In the genomic region with DNA sequence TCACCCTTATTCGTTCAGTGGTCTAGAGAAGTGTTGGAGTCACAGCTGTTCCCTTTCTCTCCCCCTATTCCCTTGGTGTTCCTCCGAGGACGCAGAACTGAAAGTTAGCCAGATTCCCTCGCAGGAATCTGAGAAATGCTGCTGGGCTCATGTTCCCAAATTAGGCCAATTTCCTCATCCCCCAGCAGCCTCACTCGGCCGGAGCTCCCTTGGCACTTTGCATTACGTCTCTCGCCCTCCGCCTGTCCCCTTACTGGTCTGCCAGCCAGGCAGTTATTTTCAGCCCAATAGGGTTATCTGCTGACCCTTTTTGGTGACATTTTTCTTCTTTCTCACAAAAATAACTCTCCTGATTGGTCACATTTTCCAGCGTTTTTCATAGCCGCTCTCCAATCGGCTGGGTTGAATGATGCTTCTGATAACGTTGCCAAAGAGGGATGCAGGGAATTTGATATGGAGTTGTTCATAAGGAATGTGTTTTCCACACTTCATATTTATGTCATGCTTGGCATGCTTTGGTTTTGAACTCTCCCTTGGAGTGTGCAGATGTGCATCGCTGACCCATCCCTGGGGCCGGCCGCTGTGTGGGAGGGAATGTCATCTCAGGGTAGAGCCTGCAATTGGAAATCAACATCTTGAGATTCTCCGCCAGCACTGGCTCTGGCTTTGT, we compare ENCODE assay signal across 13 cellular contexts. TPM values are rescaled to one million over a fixed set of nuclear protein-coding genes. Genes with fewer than 3 reads are reported as not detected.
DNase-seq lines count a peak whose midpoint lies in the region; ATAC-seq and TF ChIP-seq lines count a peak whose summit lies in the region.
"Had no signal": no experiment of that assay in that cellular context is flagged by ENCODE, and none has a peak within 500 bp of the region (broad histone marks: within the 10 kb centered on the region; RNA-seq: fewer than 3 reads in every experiment).

No MANE protein-coding gene starts in this region.

- H3K4me1 Mint-ChIP-seq in activated CD8-positive, alpha-beta memory T cell treated with anti-CD3 and anti-CD28 coated beads, Interleukin-2, amount 10 ng/mL, durations not matched to agents 7 days and 5 days: peaks cover 11% of the 10 kb centered on the region
- H3K4me1 Mint-ChIP-seq in WTC11: no peaks in the 10 kb centered on the region

- peak; percentile 16 for DNase-seq in activated CD8-positive, alpha-beta memory T cell treated with anti-CD3 and anti-CD28 coated beads, Interleukin-2, amount 10 ng/mL, durations not matched to agents 7 days and 5 days
- no peak for DNase-seq in activated CD8-positive, alpha-beta memory T cell treated with anti-CD3 and anti-CD28 coated beads, Interleukin-2, amount 50 U/mL, for 4 hours
- DNase-seq in hepatic stellate cell (ENCODE audit: low spot score): peak; percentile 73
- peak; percentile 91 for DNase-seq in posterior vena cava (ENCODE audit: low spot score)
- peak; percentile 76 to 81 for DNase-seq in uterus
- DNase-seq in WTC11 (ENCODE audit: low spot score): no peak
- no peak for DNase-seq in HCEC 1CT
- DNase-seq: NCI-H1092, NCI-H774, retina, SJCRH30 had no signal

- no peaks in the 10 kb centered on the region for H3K27me3 ChIP-seq in uterus
- H3K27me3 ChIP-seq: SJCRH30 had no signal

- H3K9me3 ChIP-seq in uterus: no peaks in the 10 kb centered on the region
- H3K9me3 ChIP-seq: SJCRH30 had no signal

- peak overlapping the region; percentile 6 to 17 for H3K4me3 ChIP-seq in uterus
- H3K4me3 ChIP-seq: SJCRH30 had no signal

- H3K4me3 Mint-ChIP-seq in activated CD8-positive, alpha-beta memory T cell treated with anti-CD3 and anti-CD28 coated beads, Interleukin-2, amount 10 ng/mL, durations not matched to agents 7 days and 5 days: no peak overlapping the region
- H3K4me3 Mint-ChIP-seq in WTC11: no peak overlapping the region

- POLR2A ChIA-PET in WTC11 (lab: Charles Lee): no interaction called here

- H3K27ac ChIP-seq in uterus: peak overlapping the region; percentile 81 to 86
- H3K27ac ChIP-seq: 22Rv1, SJCRH30 had no signal

- no peaks in the 10 kb centered on the region for H3K27me3 Mint-ChIP-seq in activated CD8-positive, alpha-beta memory T cell treated with anti-CD3 and anti-CD28 coated beads, Interleukin-2, amount 10 ng/mL, durations not matched to agents 7 days and 5 days
- H3K27me3 Mint-ChIP-seq in WTC11 (ENCODE audit: low read depth): no peaks in the 10 kb centered on the region

- intact Hi-C loops in posterior vena cava (cut with DNase I): no loop called here
- intact Hi-C loops in uterus (cut with DNase I; ENCODE audit: low total_unique reads): no loop called here

- H3K36me3 Mint-ChIP-seq in activated CD8-positive, alpha-beta memory T cell treated with anti-CD3 and anti-CD28 coated beads, Interleukin-2, amount 10 ng/mL, durations not matched to agents 7 days and 5 days: no peaks in the 10 kb centered on the region
- H3K36me3 Mint-ChIP-seq in WTC11: peaks cover 5% of the 10 kb centered on the region

- no peaks in the 10 kb centered on the region for H3K36me3 ChIP-seq in uterus
- H3K36me3 ChIP-seq: SJCRH30 had no signal

- no peaks in the 10 kb centered on the region for H3K9me3 Mint-ChIP-seq in activated CD8-positive, alpha-beta memory T cell treated with anti-CD3 and anti-CD28 coated beads, Interleukin-2, amount 10 ng/mL, durations not matched to agents 7 days and 5 days (ENCODE audit: low read depth)
- no peaks in the 10 kb centered on the region for H3K9me3 Mint-ChIP-seq in WTC11

- H3K4me1 ChIP-seq in uterus: peaks cover 0 to 12% of the 10 kb centered on the region in 2 donors
- H3K4me1 ChIP-seq: SJCRH30 had no signal

- ATAC-seq in activated CD8-positive, alpha-beta memory T cell treated with anti-CD3 and anti-CD28 coated beads, Interleukin-2, amount 10 ng/mL, durations not matched to agents 7 days and 5 days: no peak
- ATAC-seq in GM19035 (IDR thresholded peaks at IDR 0.05; ENCODE audit: unreplicated experiment) (no peak), WTC11 (no peak)

- CTCF ChIA-PET in activated CD8-positive, alpha-beta memory T cell treated with anti-CD3 and anti-CD28 coated beads, Interleukin-2, amount 10 ng/mL, durations not matched to agents 7 days and 5 days (lab: Charles Lee): interaction anchor here (0.9 to 1.7 kb wide), 2 partner anchors 16 to 358 kb away, joined by 3 read pairs; no protein-coding TSS in a partner anchor
- CTCF ChIA-PET in WTC11 (lab: Charles Lee): interaction anchor here (1.1 to 1.5 kb wide), 2 partner anchors 13 to 16 kb away, joined by 3 to 4 read pairs; no protein-coding TSS in a partner anchor

- H3K27ac Mint-ChIP-seq in activated CD8-positive, alpha-beta memory T cell treated with anti-CD3 and anti-CD28 coated beads, Interleukin-2, amount 10 ng/mL, durations not matched to agents 7 days and 5 days: no peak overlapping the region
- H3K27ac Mint-ChIP-seq in WTC11: no peak overlapping the region

- TF ChIP-seq CTCF in uterus (IDR thresholded peaks at IDR 0.05) (no peak), WTC11 (IDR thresholded peaks at IDR 0.05) (no peak)

- peak in 1 of 2 donors; percentile 21 for TF ChIP-seq POLR2A in uterus (IDR thresholded peaks at IDR 0.05)

TF ChIP-seq in WTC11, 78 proteins besides CTCF, POLR2A, EP300 and RAD21:
- TF ChIP-seq CBFB (CRISPR knock-in tag; IDR thresholded peaks at IDR 0.05; ENCODE audit: low read depth): no peak
- no peak for TF ChIP-seq SP1 (CRISPR knock-in tag; conservative IDR thresholded peaks at IDR 0.05)
- TF ChIP-seq, protein P1, sequence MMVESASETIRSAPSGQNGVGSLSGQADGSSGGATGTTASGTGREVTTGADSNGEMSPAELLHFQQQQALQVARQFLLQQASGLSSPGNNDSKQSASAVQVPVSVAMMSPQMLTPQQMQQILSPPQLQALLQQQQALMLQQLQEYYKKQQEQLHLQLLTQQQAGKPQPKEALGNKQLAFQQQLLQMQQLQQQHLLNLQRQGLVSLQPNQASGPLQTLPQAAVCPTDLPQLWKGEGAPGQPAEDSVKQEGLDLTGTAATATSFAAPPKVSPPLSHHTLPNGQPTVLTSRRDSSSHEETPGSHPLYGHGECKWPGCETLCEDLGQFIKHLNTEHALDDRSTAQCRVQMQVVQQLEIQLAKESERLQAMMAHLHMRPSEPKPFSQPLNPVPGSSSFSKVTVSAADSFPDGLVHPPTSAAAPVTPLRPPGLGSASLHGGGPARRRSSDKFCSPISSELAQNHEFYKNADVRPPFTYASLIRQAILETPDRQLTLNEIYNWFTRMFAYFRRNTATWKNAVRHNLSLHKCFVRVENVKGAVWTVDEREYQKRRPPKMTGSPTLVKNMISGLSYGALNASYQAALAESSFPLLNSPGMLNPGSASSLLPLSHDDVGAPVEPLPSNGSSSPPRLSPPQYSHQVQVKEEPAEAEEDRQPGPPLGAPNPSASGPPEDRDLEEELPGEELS (CRISPR knock-in tag; IDR thresholded peaks at IDR 0.05): no peak
- TF ChIP-seq, protein P2, sequence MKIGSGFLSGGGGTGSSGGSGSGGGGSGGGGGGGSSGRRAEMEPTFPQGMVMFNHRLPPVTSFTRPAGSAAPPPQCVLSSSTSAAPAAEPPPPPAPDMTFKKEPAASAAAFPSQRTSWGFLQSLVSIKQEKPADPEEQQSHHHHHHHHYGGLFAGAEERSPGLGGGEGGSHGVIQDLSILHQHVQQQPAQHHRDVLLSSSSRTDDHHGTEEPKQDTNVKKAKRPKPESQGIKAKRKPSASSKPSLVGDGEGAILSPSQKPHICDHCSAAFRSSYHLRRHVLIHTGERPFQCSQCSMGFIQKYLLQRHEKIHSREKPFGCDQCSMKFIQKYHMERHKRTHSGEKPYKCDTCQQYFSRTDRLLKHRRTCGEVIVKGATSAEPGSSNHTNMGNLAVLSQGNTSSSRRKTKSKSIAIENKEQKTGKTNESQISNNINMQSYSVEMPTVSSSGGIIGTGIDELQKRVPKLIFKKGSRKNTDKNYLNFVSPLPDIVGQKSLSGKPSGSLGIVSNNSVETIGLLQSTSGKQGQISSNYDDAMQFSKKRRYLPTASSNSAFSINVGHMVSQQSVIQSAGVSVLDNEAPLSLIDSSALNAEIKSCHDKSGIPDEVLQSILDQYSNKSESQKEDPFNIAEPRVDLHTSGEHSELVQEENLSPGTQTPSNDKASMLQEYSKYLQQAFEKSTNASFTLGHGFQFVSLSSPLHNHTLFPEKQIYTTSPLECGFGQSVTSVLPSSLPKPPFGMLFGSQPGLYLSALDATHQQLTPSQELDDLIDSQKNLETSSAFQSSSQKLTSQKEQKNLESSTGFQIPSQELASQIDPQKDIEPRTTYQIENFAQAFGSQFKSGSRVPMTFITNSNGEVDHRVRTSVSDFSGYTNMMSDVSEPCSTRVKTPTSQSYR (CRISPR knock-in tag; IDR thresholded peaks at IDR 0.05): no peak
- TF ChIP-seq NR1H2 (CRISPR knock-in tag; IDR thresholded peaks at IDR 0.05): no peak

RNA-seq across cellular contexts. Expression of gene IFT43, which starts 9.9 kb away (rescaled TPM):
- total RNA-seq in activated CD8-positive, alpha-beta memory T cell treated with anti-CD3 and anti-CD28 coated beads, Interleukin-2, amount 10 ng/mL, durations not matched to agents 7 days and 5 days: 1 to 10 TPM; 5.5 to 6.0 TPM
- total RNA-seq in posterior vena cava (10 to 100 TPM; 44.9 to 79.6 TPM), uterus (10 to 100 TPM; 34.2 to 75.3 (median 49.1) TPM), WTC11 (2021) (17.5 to 20.5 TPM (median 19.2 TPM) in 3 replicates)

RNA-seq across cellular contexts. Expression of gene TGFB3, which starts 13.7 kb away (rescaled TPM):
- 1 to 10 TPM; 1.4 to 2.1 TPM for total RNA-seq in activated CD8-positive, alpha-beta memory T cell treated with anti-CD3 and anti-CD28 coated beads, Interleukin-2, amount 10 ng/mL, durations not matched to agents 7 days and 5 days
- total RNA-seq in posterior vena cava (100 to 1,000 TPM; 158 to 188 TPM), uterus (10 to 100 TPM; 16.1 to 85.3 (median 55.0) TPM), WTC11 (2021) (1.1 to 1.7 TPM (median 1.2 TPM) in 3 replicates)

Comparison
In these comparisons a context has a peak if more than half of its experiments do, and no peak if none do; other contexts are left out.
1. DNase-seq: peak in activated CD8-positive, alpha-beta memory T cell treated with anti-CD3 and anti-CD28 coated beads, Interleukin-2, amount 10 ng/mL, durations not matched to agents 7 days and 5 days (single experiment), hepatic stellate cell (single experiment), posterior vena cava (single experiment) and uterus (2 of 2); none in activated CD8-positive, alpha-beta memory T cell treated with anti-CD3 and anti-CD28 coated beads, Interleukin-2, amount 50 U/mL, for 4 hours (single experiment), WTC11 (single experiment) and HCEC 1CT (single experiment).